Comparison of ENCODE assay signal across 14 cellular contexts in the genomic region with DNA sequence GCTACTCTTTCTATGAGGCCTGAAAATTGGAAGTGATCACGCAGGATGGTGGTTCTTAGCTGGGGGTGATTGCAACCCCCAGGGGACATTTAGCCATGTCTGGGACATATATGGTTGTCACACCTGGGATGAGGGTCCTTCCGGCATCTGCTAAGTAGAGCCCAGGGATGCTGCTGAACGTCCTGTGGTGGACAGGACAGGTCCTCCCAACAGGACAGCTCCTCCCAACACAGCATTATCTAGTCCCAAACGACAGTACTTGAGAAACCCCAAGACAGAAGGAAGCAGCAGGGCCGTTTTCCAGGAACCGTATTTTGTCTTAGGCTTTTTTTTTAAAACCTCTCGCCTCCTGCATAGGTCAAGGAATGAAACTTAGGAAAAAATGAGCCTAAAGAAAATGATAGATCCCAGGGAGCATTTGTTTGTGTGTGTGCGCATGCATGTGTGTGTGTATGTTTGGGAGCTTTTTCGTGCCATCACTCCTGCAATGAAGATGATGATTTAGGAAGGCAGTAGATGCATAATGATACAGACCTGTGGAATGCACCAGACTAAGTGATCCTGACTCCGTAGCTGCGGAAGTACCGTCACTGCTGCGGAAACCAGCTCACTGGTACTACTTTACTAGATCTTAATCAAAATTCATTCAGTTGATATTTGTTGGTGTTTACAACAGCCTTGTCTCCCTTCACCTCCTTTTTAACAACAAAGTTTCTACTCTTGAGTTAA.
A peak's percentile ranks its signal among the peaks of the same experiment; 100 is the strongest.
DNase-seq lines count a peak whose midpoint lies in the region; ATAC-seq and TF ChIP-seq lines count a peak whose summit lies in the region.
"Had no signal": no experiment of that assay in that cellular context is flagged by ENCODE, and none has a peak within 500 bp of the region (broad histone marks: within the 10 kb centered on the region; RNA-seq: fewer than 3 reads in every experiment).

No MANE protein-coding gene starts in this region.

- no peaks in the 10 kb centered on the region for H3K36me3 Mint-ChIP-seq in activated T-helper 17 cell treated with anti-CD3 and anti-CD28 coated beads, Interleukin-2, amount 50 U/mL, for 72 hours (ENCODE audit: low read depth)
- H3K36me3 Mint-ChIP-seq in naive B cell (peaks cover 4 to 7% of the 10 kb centered on the region in 2 donors), mesothelial cell of epicardium (no peaks in the 10 kb centered on the region)
- H3K36me3 Mint-ChIP-seq: activated naive CD4-positive, alpha-beta T cell treated with anti-CD3 and anti-CD28 coated beads, Interleukin-2, amount 50 U/mL, for 72 hours had no signal

- no peaks in the 10 kb centered on the region for H3K36me3 ChIP-seq in upper lobe of right lung
- H3K36me3 ChIP-seq: esophagus squamous epithelium, right atrium auricular region had no signal

- no peaks in the 10 kb centered on the region for H3K9me3 Mint-ChIP-seq in activated T-helper 17 cell treated with anti-CD3 and anti-CD28 coated beads, Interleukin-2, amount 50 U/mL, for 72 hours
- H3K9me3 Mint-ChIP-seq in naive B cell (no peaks in the 10 kb centered on the region), mesothelial cell of epicardium (no peaks in the 10 kb centered on the region)
- H3K9me3 Mint-ChIP-seq: activated naive CD4-positive, alpha-beta T cell treated with anti-CD3 and anti-CD28 coated beads, Interleukin-2, amount 50 U/mL, for 72 hours; type B pancreatic cell had no signal

- ATAC-seq in activated T-helper 17 cell treated with anti-CD3 and anti-CD28 coated beads, Interleukin-2, amount 50 U/mL, for 72 hours (replicated peaks): no peak
- ATAC-seq in naive B cell (ENCODE audit: low read depth in 2 of 2) (no peak), upper lobe of right lung (no peak)

- intact Hi-C loops in upper lobe of right lung (cut with DNase I): no loop called here

- no peaks in the 10 kb centered on the region for H3K27me3 ChIP-seq in upper lobe of right lung
- H3K27me3 ChIP-seq: esophagus squamous epithelium, right atrium auricular region had no signal

- DNase-seq in activated effector memory CD4-positive, alpha-beta T cell treated with anti-CD3 and anti-CD28 coated beads, Interleukin-2, amount 50 U/mL, for 16 hours: peak; percentile 19
- DNase-seq in activated effector memory CD4-positive, alpha-beta T cell treated with Interleukin-2 at 50 U/mL for 16 hours: no peak
- no peak for DNase-seq in naive B cell
- DNase-seq in upper lobe of right lung: peak; percentile 12
- no peak for DNase-seq in glomerular visceral epithelial cell (ENCODE audit: extremely low spot score)
- DNase-seq in mesothelial cell of epicardium (ENCODE audit: low spot score in 2 of 2, unreplicated experiment in 2 of 2): no peak
- DNase-seq in NCI-H2171 treated with DMSO at 0.1 percent for 48 hours (lab: John Stamatoyannopoulos, UW): no peak
- DNase-seq: esophagus squamous epithelium had no signal

- H3K27ac ChIP-seq in upper lobe of right lung: no peak overlapping the region
- H3K27ac ChIP-seq: C4-2B, right atrium auricular region had no signal

- H3K4me1 Mint-ChIP-seq in activated T-helper 17 cell treated with anti-CD3 and anti-CD28 coated beads, Interleukin-2, amount 50 U/mL, for 72 hours: peaks cover 6% of the 10 kb centered on the region
- H3K4me1 Mint-ChIP-seq in naive B cell (peaks cover 34 to 48% (median 47%) of the 10 kb centered on the region in 3 donors), mesothelial cell of epicardium (peaks cover 37% of the 10 kb centered on the region)

- no peaks in the 10 kb centered on the region for H3K27me3 Mint-ChIP-seq in activated T-helper 17 cell treated with anti-CD3 and anti-CD28 coated beads, Interleukin-2, amount 50 U/mL, for 72 hours
- no peaks in the 10 kb centered on the region for H3K27me3 Mint-ChIP-seq in naive B cell
- H3K27me3 Mint-ChIP-seq in mesothelial cell of epicardium (ENCODE audit: low read depth): peaks cover 1% of the 10 kb centered on the region
- H3K27me3 Mint-ChIP-seq: type B pancreatic cell had no signal

- H3K4me3 Mint-ChIP-seq in activated T-helper 17 cell treated with anti-CD3 and anti-CD28 coated beads, Interleukin-2, amount 50 U/mL, for 72 hours: peak overlapping the region; percentile 24
- H3K4me3 Mint-ChIP-seq in naive B cell (peak overlapping the region in 3 of 8 donors; percentile 5 to 38 (median 36)), mesothelial cell of epicardium (no peak overlapping the region)

- TF ChIP-seq CTCF in upper lobe of right lung (IDR thresholded peaks at IDR 0.05) (no peak), mesothelial cell of epicardium (IDR thresholded peaks at IDR 0.05; ENCODE audit: unreplicated experiment) (no peak)

- H3K27ac Mint-ChIP-seq in activated T-helper 17 cell treated with anti-CD3 and anti-CD28 coated beads, Interleukin-2, amount 50 U/mL, for 72 hours: no peak overlapping the region
- H3K27ac Mint-ChIP-seq in naive B cell (peak overlapping the region in 4 of 6 donors; percentile 31 to 98 (median 56)), mesothelial cell of epicardium (no peak overlapping the region)
- H3K27ac Mint-ChIP-seq: activated naive CD4-positive, alpha-beta T cell treated with anti-CD3 and anti-CD28 coated beads, Interleukin-2, amount 50 U/mL, for 72 hours; type B pancreatic cell had no signal

- no peak overlapping the region for H3K4me3 ChIP-seq in upper lobe of right lung
- H3K4me3 ChIP-seq: lung had no signal

- H3K4me1 ChIP-seq in upper lobe of right lung: peaks cover 52% of the 10 kb centered on the region

- no peaks in the 10 kb centered on the region for H3K9me3 ChIP-seq in upper lobe of right lung
- H3K9me3 ChIP-seq: esophagus squamous epithelium, right atrium auricular region had no signal

Comparison
In these comparisons a context has a peak if more than half of its experiments do, and no peak if none do; other contexts are left out.
1. DNase-seq: peak in activated effector memory CD4-positive, alpha-beta T cell treated with anti-CD3 and anti-CD28 coated beads, Interleukin-2, amount 50 U/mL, for 16 hours (single experiment) and upper lobe of right lung (single experiment); none in activated effector memory CD4-positive, alpha-beta T cell treated with Interleukin-2 at 50 U/mL for 16 hours (single experiment), naive B cell (single experiment), glomerular visceral epithelial cell (single experiment), mesothelial cell of epicardium (0 of 2) and NCI-H2171 treated with DMSO at 0.1 percent for 48 hours (single experiment).
2. H3K27ac Mint-ChIP-seq: peak in naive B cell (4 of 6); none in activated T-helper 17 cell treated with anti-CD3 and anti-CD28 coated beads, Interleukin-2, amount 50 U/mL, for 72 hours (single experiment) and mesothelial cell of epicardium (single experiment).